2 cellular contexts compared by ENCODE assay signal in the genomic region with DNA sequence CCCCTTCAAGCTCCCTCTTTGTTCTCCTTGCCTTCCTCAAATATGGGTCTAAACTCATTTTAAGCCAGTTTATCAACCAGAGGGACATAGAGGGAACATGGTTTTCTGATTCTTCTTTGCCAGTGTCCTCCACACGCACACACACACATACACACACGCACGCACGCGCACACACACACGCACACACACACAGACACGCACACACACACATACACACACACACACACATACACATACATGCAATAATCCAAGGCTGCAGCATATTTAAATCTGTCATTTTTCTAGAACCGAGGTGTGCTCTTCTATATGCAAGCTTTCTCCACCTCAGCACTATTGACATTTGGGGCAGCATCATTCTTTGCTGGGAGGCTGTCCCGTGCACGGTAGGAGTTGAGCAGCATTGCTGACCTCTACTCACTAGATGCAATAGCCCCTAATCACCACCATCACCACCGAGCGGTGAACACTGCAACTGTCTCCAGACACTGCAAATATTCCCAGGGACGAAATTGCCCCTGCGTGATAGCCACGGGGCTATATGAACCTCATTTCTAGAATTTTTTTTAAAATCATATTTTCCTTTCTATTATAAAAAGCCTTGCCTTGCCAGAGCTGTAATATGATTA.
TF ChIP-seq lines count a peak whose summit lies in the region.

No MANE protein-coding gene starts in this region.

TF ChIP-seq in GM23338, 12 proteins besides CTCF, POLR2A, EP300 and RAD21 (continued from another document):
- TF ChIP-seq, protein P1, sequence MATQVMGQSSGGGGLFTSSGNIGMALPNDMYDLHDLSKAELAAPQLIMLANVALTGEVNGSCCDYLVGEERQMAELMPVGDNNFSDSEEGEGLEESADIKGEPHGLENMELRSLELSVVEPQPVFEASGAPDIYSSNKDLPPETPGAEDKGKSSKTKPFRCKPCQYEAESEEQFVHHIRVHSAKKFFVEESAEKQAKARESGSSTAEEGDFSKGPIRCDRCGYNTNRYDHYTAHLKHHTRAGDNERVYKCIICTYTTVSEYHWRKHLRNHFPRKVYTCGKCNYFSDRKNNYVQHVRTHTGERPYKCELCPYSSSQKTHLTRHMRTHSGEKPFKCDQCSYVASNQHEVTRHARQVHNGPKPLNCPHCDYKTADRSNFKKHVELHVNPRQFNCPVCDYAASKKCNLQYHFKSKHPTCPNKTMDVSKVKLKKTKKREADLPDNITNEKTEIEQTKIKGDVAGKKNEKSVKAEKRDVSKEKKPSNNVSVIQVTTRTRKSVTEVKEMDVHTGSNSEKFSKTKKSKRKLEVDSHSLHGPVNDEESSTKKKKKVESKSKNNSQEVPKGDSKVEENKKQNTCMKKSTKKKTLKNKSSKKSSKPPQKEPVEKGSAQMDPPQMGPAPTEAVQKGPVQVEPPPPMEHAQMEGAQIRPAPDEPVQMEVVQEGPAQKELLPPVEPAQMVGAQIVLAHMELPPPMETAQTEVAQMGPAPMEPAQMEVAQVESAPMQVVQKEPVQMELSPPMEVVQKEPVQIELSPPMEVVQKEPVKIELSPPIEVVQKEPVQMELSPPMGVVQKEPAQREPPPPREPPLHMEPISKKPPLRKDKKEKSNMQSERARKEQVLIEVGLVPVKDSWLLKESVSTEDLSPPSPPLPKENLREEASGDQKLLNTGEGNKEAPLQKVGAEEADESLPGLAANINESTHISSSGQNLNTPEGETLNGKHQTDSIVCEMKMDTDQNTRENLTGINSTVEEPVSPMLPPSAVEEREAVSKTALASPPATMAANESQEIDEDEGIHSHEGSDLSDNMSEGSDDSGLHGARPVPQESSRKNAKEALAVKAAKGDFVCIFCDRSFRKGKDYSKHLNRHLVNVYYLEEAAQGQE (IDR thresholded peaks at IDR 0.05; ENCODE audit: unreplicated experiment) = no peak
- no peak for TF ChIP-seq JUNB (IDR thresholded peaks at IDR 0.05; ENCODE audit: unreplicated experiment)
- TF ChIP-seq ZNF114 (CRISPR knock-in tag; IDR thresholded peaks at IDR 0.05) = no peak
TF ChIP-seq in GM23338: peak in this region for 0.

TF ChIP-seq in SK-N-SH treated with all-trans-retinoic acid at 6 μM for 48 hours, 23 proteins besides CTCF, POLR2A, EP300 and RAD21 (continued from another document):
- TF ChIP-seq, protein P2, sequence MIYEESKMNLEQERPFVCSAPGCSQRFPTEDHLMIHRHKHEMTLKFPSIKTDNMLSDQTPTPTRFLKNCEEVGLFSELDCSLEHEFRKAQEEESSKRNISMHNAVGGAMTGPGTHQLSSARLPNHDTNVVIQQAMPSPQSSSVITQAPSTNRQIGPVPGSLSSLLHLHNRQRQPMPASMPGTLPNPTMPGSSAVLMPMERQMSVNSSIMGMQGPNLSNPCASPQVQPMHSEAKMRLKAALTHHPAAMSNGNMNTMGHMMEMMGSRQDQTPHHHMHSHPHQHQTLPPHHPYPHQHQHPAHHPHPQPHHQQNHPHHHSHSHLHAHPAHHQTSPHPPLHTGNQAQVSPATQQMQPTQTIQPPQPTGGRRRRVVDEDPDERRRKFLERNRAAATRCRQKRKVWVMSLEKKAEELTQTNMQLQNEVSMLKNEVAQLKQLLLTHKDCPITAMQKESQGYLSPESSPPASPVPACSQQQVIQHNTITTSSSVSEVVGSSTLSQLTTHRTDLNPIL (CRISPR knock-in tag; IDR thresholded peaks at IDR 0.05; ENCODE audit: low read depth) = no peak
- TF ChIP-seq GLIS3 (CRISPR knock-in tag; IDR thresholded peaks at IDR 0.05) (no peak), TCF4 (CRISPR knock-in tag; IDR thresholded peaks at IDR 0.05; ENCODE audit: borderline replicate concordance) (no peak), ZFP3 (CRISPR knock-in tag; IDR thresholded peaks at IDR 0.05) (no peak), TSHZ2 (CRISPR knock-in tag; IDR thresholded peaks at IDR 0.05) (no peak), ARNTL (CRISPR knock-in tag; IDR thresholded peaks at IDR 0.05; ENCODE audit: borderline replicate concordance, low read depth) (no peak), CSDC2 (CRISPR knock-in tag; IDR thresholded peaks at IDR 0.05) (no peak), OSR1 (CRISPR knock-in tag; IDR thresholded peaks at IDR 0.05) (no peak), ESRRG (CRISPR knock-in tag; IDR thresholded peaks at IDR 0.05) (no peak), ZNF8 (CRISPR knock-in tag; IDR thresholded peaks at IDR 0.05) (no peak), ZNF70 (CRISPR knock-in tag; IDR thresholded peaks at IDR 0.05) (no peak), ISL1 (CRISPR knock-in tag; IDR thresholded peaks at IDR 0.05) (no peak), BACH2 (CRISPR knock-in tag; IDR thresholded peaks at IDR 0.05; ENCODE audit: borderline replicate concordance) (no peak), CSRNP3 (CRISPR knock-in tag; IDR thresholded peaks at IDR 0.05) (no peak), POU6F1 (CRISPR knock-in tag; IDR thresholded peaks at IDR 0.05; ENCODE audit: borderline replicate concordance, low read depth) (no peak), ZNF565 (CRISPR knock-in tag; conservative IDR thresholded peaks at IDR 0.05; ENCODE audit: low read depth) (no peak)
- TF ChIP-seq, protein P3, sequence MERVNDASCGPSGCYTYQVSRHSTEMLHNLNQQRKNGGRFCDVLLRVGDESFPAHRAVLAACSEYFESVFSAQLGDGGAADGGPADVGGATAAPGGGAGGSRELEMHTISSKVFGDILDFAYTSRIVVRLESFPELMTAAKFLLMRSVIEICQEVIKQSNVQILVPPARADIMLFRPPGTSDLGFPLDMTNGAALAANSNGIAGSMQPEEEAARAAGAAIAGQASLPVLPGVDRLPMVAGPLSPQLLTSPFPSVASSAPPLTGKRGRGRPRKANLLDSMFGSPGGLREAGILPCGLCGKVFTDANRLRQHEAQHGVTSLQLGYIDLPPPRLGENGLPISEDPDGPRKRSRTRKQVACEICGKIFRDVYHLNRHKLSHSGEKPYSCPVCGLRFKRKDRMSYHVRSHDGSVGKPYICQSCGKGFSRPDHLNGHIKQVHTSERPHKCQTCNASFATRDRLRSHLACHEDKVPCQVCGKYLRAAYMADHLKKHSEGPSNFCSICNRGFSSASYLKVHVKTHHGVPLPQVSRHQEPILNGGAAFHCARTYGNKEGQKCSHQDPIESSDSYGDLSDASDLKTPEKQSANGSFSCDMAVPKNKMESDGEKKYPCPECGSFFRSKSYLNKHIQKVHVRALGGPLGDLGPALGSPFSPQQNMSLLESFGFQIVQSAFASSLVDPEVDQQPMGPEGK (CRISPR knock-in tag; IDR thresholded peaks at IDR 0.05; ENCODE audit: borderline replicate concordance) = no peak
